ENCODE assay signal across 38 cellular contexts in the genomic region with DNA sequence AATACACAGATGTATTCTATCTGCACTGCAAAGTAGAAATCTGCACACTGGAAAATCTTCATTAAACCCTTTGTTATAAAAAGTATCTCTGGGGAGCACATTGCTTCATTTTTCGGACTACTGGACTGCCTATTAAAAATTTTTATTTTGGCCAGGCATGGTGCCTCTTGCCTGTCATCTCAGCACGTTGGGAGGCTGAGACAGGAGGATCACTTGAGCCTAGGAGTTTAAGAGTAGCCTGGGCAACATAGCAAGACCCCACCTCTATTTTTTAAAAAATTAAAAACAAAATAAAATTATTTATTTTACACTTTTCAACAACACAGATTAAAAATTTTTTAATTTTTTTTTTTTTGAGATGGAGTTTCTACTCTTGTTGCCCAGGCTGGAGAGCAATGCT.
"Had no signal": no experiment of that assay in that cellular context is flagged by ENCODE, and none has a peak within 500 bp of the region (broad histone marks: within the 10 kb centered on the region; RNA-seq: fewer than 3 reads in every experiment).

No MANE protein-coding gene starts in this region.

- H3K27me3 Mint-ChIP-seq: activated CD4-positive, alpha-beta memory T cell treated with anti-CD3 and anti-CD28 coated beads for 36 hours; activated CD4-positive, alpha-beta T cell treated with anti-CD3 and anti-CD28 coated beads for 36 hours; activated CD8-positive, alpha-beta T cell treated with anti-CD3 and anti-CD28 coated beads for 36 hours; activated T-helper 17 cell treated with anti-CD3 and anti-CD28 coated beads, Interleukin-2, amount 50 U/mL, for 72 hours had no signal

- H3K9me3 Mint-ChIP-seq: activated CD4-positive, alpha-beta memory T cell treated with anti-CD3 and anti-CD28 coated beads for 36 hours; activated CD8-positive, alpha-beta T cell treated with anti-CD3 and anti-CD28 coated beads for 36 hours; activated naive CD4-positive, alpha-beta T cell treated with anti-CD3 and anti-CD28 coated beads for 36 hours; activated naive CD4-positive, alpha-beta T cell treated with anti-CD3 and anti-CD28 coated beads, Interleukin-2, amount 50 U/mL, for 72 hours; activated T-cell treated with anti-CD3 and anti-CD28 coated beads, Interleukin-2, amount 50 U/mL, for 4 hours; activated T-cell treated with anti-CD3 and anti-CD28 coated beads, Interleukin-2, amount 50 U/mL, for 72 hours; activated T-helper 1 cell treated with anti-CD3 and anti-CD28 coated beads, Interleukin-12 subunit alpha, Interleukin-12 subunit beta, Interleukin-2, Interleukin-4 antibody, amounts not matched to agents 30 ng/mL and 10 ng/mL and 1 ng/mL, durations not matched to agents 14 hours and 24 hours and 36 hours; activated T-helper 17 cell treated with anti-CD3 and anti-CD28 coated beads, Interleukin-2, amount 50 U/mL, for 72 hours; T-helper 1 cell treated with Interleukin-12 subunit alpha and Interleukin-12 subunit beta and Interleukin-4 antibody, amounts not matched to agents 30 μg/mL and 1 μg/mL, for 36 hours; T-helper 2 cell treated with Interferon-gamma antibody and Interleukin-4, amounts not matched to agents 5 μg/mL and 100 μg/mL, for 36 hours; WTC11 had no signal

- H3K4me3 Mint-ChIP-seq: activated CD4-positive, alpha-beta memory T cell treated with anti-CD3 and anti-CD28 coated beads for 36 hours; activated CD4-positive, alpha-beta T cell treated with anti-CD3 and anti-CD28 coated beads for 36 hours; activated CD8-positive, alpha-beta T cell treated with anti-CD3 and anti-CD28 coated beads for 36 hours; activated naive CD4-positive, alpha-beta T cell treated with anti-CD3 and anti-CD28 coated beads for 36 hours; activated T-cell treated with anti-CD3 and anti-CD28 coated beads, Interleukin-2, amount 50 U/mL, for 4 hours; activated T-cell treated with anti-CD3 and anti-CD28 coated beads, Interleukin-2, amount 50 U/mL, for 72 hours; activated T-helper 1 cell treated with anti-CD3 and anti-CD28 coated beads, Interleukin-12 subunit alpha, Interleukin-12 subunit beta, Interleukin-2, Interleukin-4 antibody, amounts not matched to agents 30 ng/mL and 10 ng/mL and 1 ng/mL, durations not matched to agents 14 hours and 24 hours and 36 hours; activated T-helper 17 cell treated with anti-CD3 and anti-CD28 coated beads, Interleukin-2, amount 50 U/mL, for 72 hours; T-helper 1 cell treated with Interleukin-12 subunit alpha and Interleukin-12 subunit beta and Interleukin-4 antibody, amounts not matched to agents 30 μg/mL and 1 μg/mL, for 36 hours; T-helper 2 cell treated with Interferon-gamma antibody and Interleukin-4, amounts not matched to agents 5 μg/mL and 100 μg/mL, for 36 hours; WTC11 had no signal

- FAIRE-seq: astrocyte, TTC549 had no signal

- ATAC-seq: activated CD4-positive, alpha-beta T cell treated with anti-CD3 and anti-CD28 coated beads for 36 hours; activated CD4-positive, CD25-positive, alpha-beta regulatory T cell treated with anti-CD3 and anti-CD28 coated beads, Interleukin-2, amount 50 U/mL, for 24 hours; activated CD8-positive, alpha-beta T cell treated with anti-CD3 and anti-CD28 coated beads for 36 hours; activated naive CD4-positive, alpha-beta T cell treated with anti-CD3 and anti-CD28 coated beads, Interleukin-2, amount 50 U/mL, for 72 hours; activated T-cell treated with anti-CD3 and anti-CD28 coated beads, Interleukin-2, amount 50 U/mL, for 4 hours; activated T-cell treated with anti-CD3 and anti-CD28 coated beads, Interleukin-2, amount 50 U/mL, for 72 hours; activated T-helper 17 cell treated with anti-CD3 and anti-CD28 coated beads, Interleukin-2, amount 50 U/mL, for 72 hours; body of pancreas; WTC11 had no signal

- H3K27me3 ChIP-seq: adrenal gland, body of pancreas, brain microvascular endothelial cell, breast epithelium had no signal

- H3K27ac Mint-ChIP-seq: activated CD4-positive, alpha-beta T cell treated with anti-CD3 and anti-CD28 coated beads for 36 hours; activated CD8-positive, alpha-beta T cell treated with anti-CD3 and anti-CD28 coated beads for 36 hours; activated naive CD4-positive, alpha-beta T cell treated with anti-CD3 and anti-CD28 coated beads for 36 hours; activated naive CD4-positive, alpha-beta T cell treated with anti-CD3 and anti-CD28 coated beads, Interleukin-2, amount 50 U/mL, for 72 hours; activated T-cell treated with anti-CD3 and anti-CD28 coated beads, Interleukin-2, amount 50 U/mL, for 72 hours; activated T-helper 1 cell treated with anti-CD3 and anti-CD28 coated beads, Interleukin-12 subunit alpha, Interleukin-12 subunit beta, Interleukin-2, Interleukin-4 antibody, amounts not matched to agents 30 ng/mL and 10 ng/mL and 1 ng/mL, durations not matched to agents 14 hours and 24 hours and 36 hours; T-helper 1 cell treated with Interleukin-12 subunit alpha and Interleukin-12 subunit beta and Interleukin-4 antibody, amounts not matched to agents 30 μg/mL and 1 μg/mL, for 36 hours; T-helper 2 cell treated with Interferon-gamma antibody and Interleukin-4, amounts not matched to agents 5 μg/mL and 100 μg/mL, for 36 hours; WTC11 had no signal

- H3K9me3 ChIP-seq: adrenal gland, body of pancreas, breast epithelium had no signal

- H3K4me3 ChIP-seq: adrenal gland, body of pancreas, breast epithelium had no signal

- DNase-seq: activated CD4-positive, alpha-beta memory T cell treated with anti-CD3 and anti-CD28 coated beads for 36 hours; activated CD4-positive, alpha-beta T cell treated with anti-CD3 and anti-CD28 coated beads for 1 hour; activated CD4-positive, alpha-beta T cell treated with anti-CD3 and anti-CD28 coated beads for 36 hours; activated CD4-positive, alpha-beta T cell treated with anti-CD3 and anti-CD28 coated beads for 48 hours; activated CD4-positive, alpha-beta T cell treated with anti-CD3 and anti-CD28 coated beads, Interleukin-2, amount 50 U/mL, for 1 hour; activated CD4-positive, alpha-beta T cell treated with anti-CD3 and anti-CD28 coated beads, Interleukin-2, amount 50 U/mL, for 4 hours; activated CD4-positive, CD25-positive, alpha-beta regulatory T cell; activated CD8-positive, alpha-beta memory T cell treated with anti-CD3 and anti-CD28 coated beads, Interleukin-2, amount 50 U/mL, for 4 hours; activated CD8-positive, alpha-beta T cell treated with anti-CD3 and anti-CD28 coated beads for 36 hours; activated effector memory CD4-positive, alpha-beta T cell treated with anti-CD3 and anti-CD28 coated beads, Interleukin-2, amount 50 U/mL, for 16 hours; activated gamma-delta T cell treated with Interleukin-2 at 50 U/mL for 16 hours; activated naive CD4-positive, alpha-beta T cell; activated naive CD4-positive, alpha-beta T cell treated with anti-CD3 and anti-CD28 coated beads for 36 hours; activated naive CD4-positive, alpha-beta T cell treated with anti-CD3 and anti-CD28 coated beads, Interleukin-2, amount 50 U/mL, for 16 hours; activated T-cell treated with anti-CD3 and anti-CD28 coated beads for 4 hours; activated T-cell treated with anti-CD3 and anti-CD28 coated beads, Interleukin-2, amount 50 U/mL, for 1 hour; activated T-cell treated with anti-CD3 and anti-CD28 coated beads, Interleukin-2, amount 50 U/mL, for 4 hours; activated T-cell treated with anti-CD3 and anti-CD28 coated beads, Interleukin-2, amount 50 U/mL, for 72 hours; adrenal gland; amniotic stem cell; aorta; body of pancreas; brain microvascular endothelial cell; central memory CD4-positive, alpha-beta T cell; T-helper 1 cell; T-helper 2 cell; T-helper 9 cell; WERI-Rb-1 had no signal

- H3K27ac ChIP-seq: adrenal gland, brain microvascular endothelial cell, WERI-Rb-1 had no signal

- H3K36me3 ChIP-seq: breast epithelium had no signal
